In genomic region chr6:157505912-157506491, GRCh38 we compare ENCODE assay signal across 25 cellular contexts.
"Had no signal": no experiment of that assay in that cellular context is flagged by ENCODE, and none has a peak within 500 bp of the region (broad histone marks: within the 10 kb centered on the region; RNA-seq: fewer than 3 reads in every experiment).

No MANE protein-coding gene starts in this region.

- H3K4me2 ChIP-seq: PC-9 had no signal

- H3K36me3 ChIP-seq: brain microvascular endothelial cell, cardiac muscle cell, MG63 had no signal

- H3K27ac ChIP-seq: brain microvascular endothelial cell, cardiac muscle cell, PC-9 had no signal

- ATAC-seq: activated CD8-positive, alpha-beta memory T cell treated with anti-CD3 and anti-CD28 coated beads, Interleukin-2, amount 10 ng/mL, durations not matched to agents 7 days and 5 days; activated naive CD4-positive, alpha-beta T cell treated with anti-CD3 and anti-CD28 coated beads, Interleukin-2, amount 50 U/mL, for 72 hours; activated naive CD8-positive, alpha-beta T cell treated with anti-CD3 and anti-CD28 coated beads, Interleukin-2, amount 50 U/mL, for 24 hours; activated T-cell treated with anti-CD3 and anti-CD28 coated beads, Interleukin-2, amount 50 U/mL, for 4 hours; T-helper 17 cell had no signal

- H3K4me3 ChIP-seq: cardiac muscle cell, MG63, PC-9 had no signal

- FAIRE-seq: TTC549 had no signal

- DNase-seq: activated B cell treated with CpG ODN at 0.5 μM for 24 hours; activated CD4-positive, alpha-beta T cell treated with anti-CD3 and anti-CD28 coated beads for 1 hour; activated CD4-positive, alpha-beta T cell treated with anti-CD3 and anti-CD28 coated beads, Interleukin-2, amount 10 ng/mL, durations not matched to agents 24 days and 14 days; activated CD4-positive, alpha-beta T cell treated with anti-CD3 and anti-CD28 coated beads, Interleukin-2, amount 50 U/mL, for 48 hours; activated CD8-positive, alpha-beta memory T cell treated with anti-CD3 and anti-CD28 coated beads, Interleukin-2, amount 10 ng/mL, durations not matched to agents 7 days and 5 days; activated effector memory CD4-positive, alpha-beta T cell treated with anti-CD3 and anti-CD28 coated beads, Interleukin-2, amount 50 U/mL, for 16 hours; activated naive CD4-positive, alpha-beta T cell treated with Interleukin-2 at 50 U/mL for 16 hours; activated naive CD8-positive, alpha-beta T cell treated with anti-CD3 and anti-CD28 coated beads, Interleukin-2, amount 50 U/mL, for 24 hours; activated T-cell treated with anti-CD3 and anti-CD28 coated beads, Interleukin-2, amount 50 U/mL, for 4 hours; brain microvascular endothelial cell; cerebellar nuclear complex; MG63; NCI-H1092 treated with DMSO at 0.1 percent for 48 hours; NCI-H1436; NCI-H1694 treated with DMSO at 0.1 percent for 48 hours; NCI-H2029 treated with DMSO at 0.1 percent for 48 hours; NCI-H446; NCI-H524; PC-9; SIG-M5; T-helper 17 cell; T-helper 9 cell had no signal
